In the genomic region with DNA sequence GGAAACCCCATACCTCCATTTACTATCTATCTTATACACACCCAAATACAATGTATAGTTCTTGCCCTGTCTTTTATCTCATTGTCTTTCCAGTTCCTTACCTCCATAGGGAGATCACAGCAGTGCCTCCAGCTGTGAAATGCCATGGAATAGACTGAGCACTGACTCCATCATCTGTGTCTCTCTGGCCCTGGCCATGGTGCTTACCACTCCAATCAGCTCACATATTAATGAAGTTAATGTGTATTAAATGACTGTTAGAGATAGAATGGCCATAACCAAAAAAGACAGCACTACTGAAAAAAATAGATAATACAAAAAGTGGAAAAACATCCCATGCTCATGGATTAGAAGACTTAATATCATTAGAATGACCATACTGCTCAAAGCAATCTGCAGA, we compare ENCODE assay signal across 33 cellular contexts.
"Had no signal": no experiment of that assay in that cellular context is flagged by ENCODE, and none has a peak within 500 bp of the region (broad histone marks: within the 10 kb centered on the region; RNA-seq: fewer than 3 reads in every experiment).

No MANE protein-coding gene starts in this region.

- H3K27ac ChIP-seq: VCaP, WERI-Rb-1 had no signal

- H3K27me3 Mint-ChIP-seq: activated B cell treated with CpG ODN at 0.5 μM for 24 hours; activated CD4-positive, alpha-beta T cell treated with anti-CD3 and anti-CD28 coated beads, Interleukin-2, amount 10 ng/mL, durations not matched to agents 7 days and 5 days had no signal

- ATAC-seq: activated CD4-positive, alpha-beta T cell treated with anti-CD3 and anti-CD28 coated beads for 36 hours; activated CD4-positive, CD25-positive, alpha-beta regulatory T cell treated with anti-CD3 and anti-CD28 coated beads, Interleukin-2, amount 50 U/mL, for 24 hours; activated CD8-positive, alpha-beta memory T cell treated with anti-CD3 and anti-CD28 coated beads, Interleukin-2, amount 10 ng/mL, durations not matched to agents 7 days and 5 days; activated CD8-positive, alpha-beta T cell treated with anti-CD3 and anti-CD28 coated beads for 36 hours; activated CD8-positive, alpha-beta T cell treated with anti-CD3 and anti-CD28 coated beads, Interleukin-2, amount 10 ng/mL, durations not matched to agents 7 days and 5 days; T-cell; T-helper 17 cell; WTC11 had no signal

- DNase-seq: activated B cell treated with CpG ODN at 0.5 μM for 24 hours; activated CD4-positive, alpha-beta memory T cell treated with anti-CD3 and anti-CD28 coated beads for 36 hours; activated CD4-positive, alpha-beta memory T cell treated with anti-CD3 and anti-CD28 coated beads, Interleukin-2, amount 10 ng/mL, durations not matched to agents 7 days and 5 days; activated CD4-positive, alpha-beta T cell treated with anti-CD3 and anti-CD28 coated beads for 1 hour; activated CD4-positive, alpha-beta T cell treated with anti-CD3 and anti-CD28 coated beads for 36 hours; activated CD4-positive, alpha-beta T cell treated with anti-CD3 and anti-CD28 coated beads for 4 hours; activated CD4-positive, alpha-beta T cell treated with anti-CD3 and anti-CD28 coated beads for 48 hours; activated CD4-positive, alpha-beta T cell treated with anti-CD3 and anti-CD28 coated beads, Interleukin-2, amount 10 ng/mL, durations not matched to agents 24 days and 14 days; activated CD4-positive, alpha-beta T cell treated with anti-CD3 and anti-CD28 coated beads, Interleukin-2, amount 10 ng/mL, durations not matched to agents 7 days and 5 days; activated CD4-positive, alpha-beta T cell treated with anti-CD3 and anti-CD28 coated beads, Interleukin-2, amount 50 U/mL, for 1 hour; activated CD4-positive, alpha-beta T cell treated with anti-CD3 and anti-CD28 coated beads, Interleukin-2, amount 50 U/mL, for 4 hours; activated CD4-positive, alpha-beta T cell treated with anti-CD3 and anti-CD28 coated beads, Interleukin-2, amount 50 U/mL, for 48 hours; activated CD4-positive, CD25-positive, alpha-beta regulatory T cell; activated CD4-positive, CD25-positive, alpha-beta regulatory T cell treated with anti-CD3 and anti-CD28 coated beads, Interleukin-2, amount 50 U/mL, for 72 hours; activated CD8-positive, alpha-beta memory T cell treated with anti-CD3 and anti-CD28 coated beads for 24 hours; activated CD8-positive, alpha-beta memory T cell treated with anti-CD3 and anti-CD28 coated beads, Interleukin-2, amount 10 ng/mL, durations not matched to agents 7 days and 5 days; activated CD8-positive, alpha-beta memory T cell treated with anti-CD3 and anti-CD28 coated beads, Interleukin-2, amount 50 U/mL, for 4 hours; activated CD8-positive, alpha-beta memory T cell treated with anti-CD3 and anti-CD28 coated beads, Interleukin-2, amount 50 U/mL, for 48 hours; activated CD8-positive, alpha-beta T cell treated with anti-CD3 and anti-CD28 coated beads for 36 hours; activated CD8-positive, alpha-beta T cell treated with anti-CD3 and anti-CD28 coated beads, Interleukin-2, amount 10 ng/mL, durations not matched to agents 7 days and 5 days; activated T-cell treated with anti-CD3 and anti-CD28 coated beads for 4 hours; T-cell; T-helper 1 cell; T-helper 17 cell; T-helper 2 cell; T-helper 9 cell; T1000; WERI-Rb-1 had no signal

- H3K4me3 Mint-ChIP-seq: activated B cell treated with CpG ODN at 0.5 μM for 24 hours; activated CD4-positive, alpha-beta memory T cell treated with anti-CD3 and anti-CD28 coated beads for 36 hours; activated CD4-positive, alpha-beta memory T cell treated with anti-CD3 and anti-CD28 coated beads, Interleukin-2, amount 10 ng/mL, durations not matched to agents 7 days and 5 days; activated CD4-positive, alpha-beta T cell treated with anti-CD3 and anti-CD28 coated beads for 36 hours; activated CD4-positive, alpha-beta T cell treated with anti-CD3 and anti-CD28 coated beads, Interleukin-2, amount 10 ng/mL, durations not matched to agents 24 days and 14 days; activated CD4-positive, alpha-beta T cell treated with anti-CD3 and anti-CD28 coated beads, Interleukin-2, amount 10 ng/mL, durations not matched to agents 7 days and 5 days; activated CD8-positive, alpha-beta memory T cell treated with anti-CD3 and anti-CD28 coated beads, Interleukin-2, amount 10 ng/mL, durations not matched to agents 7 days and 5 days; activated CD8-positive, alpha-beta T cell treated with anti-CD3 and anti-CD28 coated beads for 36 hours; activated CD8-positive, alpha-beta T cell treated with anti-CD3 and anti-CD28 coated beads, Interleukin-2, amount 10 ng/mL, durations not matched to agents 7 days and 5 days; T-cell; T-helper 1 cell treated with Interleukin-12 subunit alpha and Interleukin-12 subunit beta and Interleukin-4 antibody, amounts not matched to agents 30 μg/mL and 1 μg/mL, for 36 hours; T-helper 17 cell; T-helper 2 cell treated with Interferon-gamma antibody and Interleukin-4, amounts not matched to agents 5 μg/mL and 100 μg/mL, for 36 hours; WTC11 had no signal

- H3K36me3 ChIP-seq: WERI-Rb-1 had no signal

- H3K9me3 Mint-ChIP-seq: activated B cell treated with CpG ODN at 0.5 μM for 24 hours; activated CD4-positive, alpha-beta memory T cell treated with anti-CD3 and anti-CD28 coated beads for 36 hours; activated CD4-positive, alpha-beta memory T cell treated with anti-CD3 and anti-CD28 coated beads, Interleukin-2, amount 10 ng/mL, durations not matched to agents 7 days and 5 days; activated CD4-positive, alpha-beta T cell treated with anti-CD3 and anti-CD28 coated beads, Interleukin-2, amount 10 ng/mL, durations not matched to agents 7 days and 5 days; activated CD8-positive, alpha-beta T cell treated with anti-CD3 and anti-CD28 coated beads for 36 hours; T-cell; T-helper 1 cell treated with Interleukin-12 subunit alpha and Interleukin-12 subunit beta and Interleukin-4 antibody, amounts not matched to agents 30 μg/mL and 1 μg/mL, for 36 hours; T-helper 2 cell treated with Interferon-gamma antibody and Interleukin-4, amounts not matched to agents 5 μg/mL and 100 μg/mL, for 36 hours had no signal

- H3K27ac Mint-ChIP-seq: activated B cell treated with CpG ODN at 0.5 μM for 24 hours; activated CD4-positive, alpha-beta memory T cell treated with anti-CD3 and anti-CD28 coated beads for 36 hours; activated CD4-positive, alpha-beta memory T cell treated with anti-CD3 and anti-CD28 coated beads, Interleukin-2, amount 10 ng/mL, durations not matched to agents 7 days and 5 days; activated CD4-positive, alpha-beta T cell treated with anti-CD3 and anti-CD28 coated beads for 36 hours; activated CD4-positive, alpha-beta T cell treated with anti-CD3 and anti-CD28 coated beads, Interleukin-2, amount 10 ng/mL, durations not matched to agents 24 days and 14 days; activated CD4-positive, alpha-beta T cell treated with anti-CD3 and anti-CD28 coated beads, Interleukin-2, amount 10 ng/mL, durations not matched to agents 7 days and 5 days; activated CD8-positive, alpha-beta memory T cell treated with anti-CD3 and anti-CD28 coated beads, Interleukin-2, amount 10 ng/mL, durations not matched to agents 7 days and 5 days; activated CD8-positive, alpha-beta T cell treated with anti-CD3 and anti-CD28 coated beads for 36 hours; activated CD8-positive, alpha-beta T cell treated with anti-CD3 and anti-CD28 coated beads, Interleukin-2, amount 10 ng/mL, durations not matched to agents 7 days and 5 days; T-cell; T-helper 1 cell treated with Interleukin-12 subunit alpha and Interleukin-12 subunit beta and Interleukin-4 antibody, amounts not matched to agents 30 μg/mL and 1 μg/mL, for 36 hours; T-helper 17 cell; T-helper 2 cell treated with Interferon-gamma antibody and Interleukin-4, amounts not matched to agents 5 μg/mL and 100 μg/mL, for 36 hours; WTC11 had no signal

- H3K36me3 Mint-ChIP-seq: activated CD4-positive, alpha-beta memory T cell treated with anti-CD3 and anti-CD28 coated beads for 36 hours; activated CD8-positive, alpha-beta memory T cell treated with anti-CD3 and anti-CD28 coated beads, Interleukin-2, amount 10 ng/mL, durations not matched to agents 7 days and 5 days; T-cell; WTC11 had no signal

- H3K4me1 Mint-ChIP-seq: activated B cell treated with CpG ODN at 0.5 μM for 24 hours; activated CD4-positive, alpha-beta memory T cell treated with anti-CD3 and anti-CD28 coated beads, Interleukin-2, amount 10 ng/mL, durations not matched to agents 7 days and 5 days; activated CD4-positive, alpha-beta T cell treated with anti-CD3 and anti-CD28 coated beads for 36 hours; activated CD4-positive, alpha-beta T cell treated with anti-CD3 and anti-CD28 coated beads, Interleukin-2, amount 10 ng/mL, durations not matched to agents 24 days and 14 days; activated CD4-positive, alpha-beta T cell treated with anti-CD3 and anti-CD28 coated beads, Interleukin-2, amount 10 ng/mL, durations not matched to agents 7 days and 5 days; activated CD8-positive, alpha-beta memory T cell treated with anti-CD3 and anti-CD28 coated beads, Interleukin-2, amount 10 ng/mL, durations not matched to agents 7 days and 5 days; T-cell; T-helper 17 cell had no signal
